In the genomic region with DNA sequence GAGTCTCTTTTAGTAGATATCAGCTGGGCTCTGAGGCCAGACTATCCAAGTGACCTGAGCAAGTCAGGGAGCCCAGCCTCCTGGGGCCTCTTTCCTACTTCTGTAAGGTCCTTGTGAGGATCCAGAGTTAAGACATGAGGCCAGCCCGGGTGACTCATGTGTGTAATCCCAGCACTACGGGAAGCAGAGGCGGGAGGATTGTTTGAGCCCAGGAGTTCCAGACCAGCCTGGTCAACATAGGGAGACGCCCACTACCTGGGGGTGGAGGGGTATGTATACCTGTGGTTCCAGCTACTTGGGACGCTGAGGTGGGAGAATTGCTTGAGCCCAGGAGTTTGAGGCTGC, we compare ENCODE assay signal across 1 cellular context.
TF ChIP-seq lines count a peak whose summit lies in the region.

No MANE protein-coding gene starts in this region.

TF ChIP-seq in HCT116, 20 proteins besides CTCF, POLR2A, EP300 and RAD21 (continued from another document):
- TF ChIP-seq EGR1 (IDR thresholded peaks at IDR 0.05; ENCODE audit: low read depth), result peak; percentile 73
